In the genomic region with DNA sequence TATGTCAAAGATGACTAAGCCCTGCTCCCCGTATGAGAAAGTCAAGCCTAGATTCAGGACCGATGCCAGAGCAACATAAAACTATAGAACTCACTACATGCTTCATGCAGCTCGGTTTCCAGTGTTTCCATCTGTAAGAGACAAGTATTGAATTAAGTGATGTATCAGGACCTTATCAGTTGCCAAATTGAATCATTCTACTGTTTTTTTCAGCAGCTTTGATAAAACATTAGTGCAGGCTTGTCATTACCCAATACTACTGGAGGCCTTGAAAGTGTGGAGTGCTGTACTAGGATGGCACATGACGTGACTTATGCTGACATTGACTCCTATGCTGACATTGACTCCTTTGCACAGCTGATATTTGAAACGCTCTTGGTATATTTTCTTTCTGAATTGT, we compare ENCODE assay signal across 20 cellular contexts. TPM values are rescaled to one million over a fixed set of nuclear protein-coding genes. Genes with fewer than 3 reads are reported as not detected.
"Had no signal": no experiment of that assay in that cellular context is flagged by ENCODE, and none has a peak within 500 bp of the region (broad histone marks: within the 10 kb centered on the region; RNA-seq: fewer than 3 reads in every experiment).

No MANE protein-coding gene starts in this region.

- ATAC-seq: esophagus mucosa; gastrocnemius medialis; heart right ventricle; left lobe of liver; naive thymus-derived CD4-positive, alpha-beta T cell; psoas muscle; stimulated activated naive CD8-positive, alpha-beta T cell treated with anti-CD3 and anti-CD28 coated beads, Interleukin-15, Interleukin-2, amounts not matched to agents 100 U/mL and 50 U/mL, for 24 hours; upper lobe of right lung had no signal

- H3K36me3 ChIP-seq: gastrocnemius medialis, heart right ventricle, right lobe of liver, tibial artery, upper lobe of right lung, vagina had no signal

- H3K4me3 ChIP-seq: dorsolateral prefrontal cortex, gastrocnemius medialis, heart right ventricle, psoas muscle, right lobe of liver, tibial artery, upper lobe of right lung, vagina had no signal

- DNase-seq: dorsolateral prefrontal cortex; effector CD8-positive, alpha-beta T cell; gastrocnemius medialis; heart right ventricle; hypothalamus; kidney glomerular epithelial cell; mammary epithelial cell; naive thymus-derived CD4-positive, alpha-beta T cell; nephron progenitor cell; psoas muscle; retina; right lobe of liver; stimulated activated CD4-positive, alpha-beta T cell treated with anti-CD3 and anti-CD28 coated beads, Interleukin-4, amount 100 ng/mL, for 1 hour; stimulated activated CD8-positive, alpha-beta memory T cell treated with anti-CD3 and anti-CD28 coated beads, Interleukin-4, amount 100 ng/mL, for 48 hours; stimulated activated naive CD8-positive, alpha-beta T cell treated with anti-CD3 and anti-CD28 coated beads, Interleukin-15, Interleukin-2, amounts not matched to agents 100 U/mL and 50 U/mL, for 24 hours; tibial artery; upper lobe of right lung had no signal

- H3K27ac ChIP-seq: dorsolateral prefrontal cortex, gastrocnemius medialis, heart right ventricle, psoas muscle, right lobe of liver, tibial artery, upper lobe of right lung, vagina had no signal

- H3K27me3 ChIP-seq: dorsolateral prefrontal cortex, gastrocnemius medialis, heart right ventricle, right lobe of liver, tibial artery, upper lobe of right lung, vagina had no signal

- H3K9me3 ChIP-seq: gastrocnemius medialis, psoas muscle, right lobe of liver, tibial artery, upper lobe of right lung, vagina had no signal

RNA-seq across cellular contexts. Expression of a gene that starts 10.8 kb away (rescaled TPM):
- polyA plus RNA-seq: naive thymus-derived CD4-positive, alpha-beta T cell had no signal
